ENCODE assay signal across 1 cellular context in genomic region chr1:27590917-27591508, GRCh38.
A peak's percentile ranks its signal among the peaks of the same experiment; 100 is the strongest.
TF ChIP-seq lines count a peak whose summit lies in the region.

No MANE protein-coding gene starts in this region.

TF ChIP-seq in K562, 482 proteins besides CTCF, POLR2A, EP300 and RAD21:
- TF ChIP-seq RFX5 (IDR thresholded peaks at IDR 0.05; ENCODE audit: low read depth, low read length) (peak; percentile 84), NFXL1 (CRISPR knock-in tag; IDR thresholded peaks at IDR 0.05) (no peak)
